Comparison of ENCODE assay signal across 1 cellular context in genomic region chr6:16128759-16129622, GRCh38.
TF ChIP-seq lines count a peak whose summit lies in the region.

MYLIP (plus strand) TSS chr6:16129086; CDS start chr6:16129323, 237 bp downstream.

TF ChIP-seq in K562, 482 proteins besides CTCF, POLR2A, EP300 and RAD21 (continued from another document and continues in another):
- no peak for TF ChIP-seq HINFP (tag; conservative IDR thresholded peaks at IDR 0.05; ENCODE audit: low read depth)
- TF ChIP-seq ZNF79 (CRISPR knock-in tag; IDR thresholded peaks at IDR 0.05; ENCODE audit: low read depth): no peak
- peak; percentile 95 for TF ChIP-seq FUS (optimal IDR thresholded peaks at IDR 0.05; ENCODE audit: low read depth, low read length)
- TF ChIP-seq BMI1 (IDR thresholded peaks at IDR 0.05; ENCODE audit: low read length): no peak
- TF ChIP-seq PCBP1 (IDR thresholded peaks at IDR 0.05; ENCODE audit: low read depth, low read length, poor library complexity, severe bottlenecking): peak; percentile 84
- TF ChIP-seq KLF10 (CRISPR knock-in tag; IDR thresholded peaks at IDR 0.05): peak; percentile 85
- no peak for TF ChIP-seq ZNF76 (CRISPR knock-in tag; IDR thresholded peaks at IDR 0.05; ENCODE audit: borderline replicate concordance)
- no peak for TF ChIP-seq RBM17 (IDR thresholded peaks at IDR 0.05; ENCODE audit: borderline replicate concordance, low read depth, low read length)
- no peak for TF ChIP-seq MCM5 (IDR thresholded peaks at IDR 0.05; ENCODE audit: low read depth)
- TF ChIP-seq PURB (CRISPR knock-in tag; IDR thresholded peaks at IDR 0.05; ENCODE audit: low read depth): no peak
- TF ChIP-seq ETS1 (conservative IDR thresholded peaks at IDR 0.05; ENCODE audit: control insufficient read depth, low read depth, low read length): peak; percentile 92
- TF ChIP-seq CXXC5 (CRISPR knock-in tag; IDR thresholded peaks at IDR 0.05): peak; percentile 80
- no peak for TF ChIP-seq DLX4 (CRISPR knock-in tag; IDR thresholded peaks at IDR 0.05)
- no peak for TF ChIP-seq ZNF224 (CRISPR knock-in tag; IDR thresholded peaks at IDR 0.05)
- peak; percentile 45 to 64 for TF ChIP-seq E2F6 (IDR thresholded peaks at IDR 0.05; ENCODE audit: borderline replicate concordance in 1 of 2, extremely low read depth in 1 of 2, insufficient read depth in 1 of 2, insufficient read length in 1 of 2, low read depth in 1 of 2, low read length in 1 of 2, poor library complexity in 1 of 2, severe bottlenecking in 1 of 2)
- peak; percentile 80 for TF ChIP-seq NFIC (IDR thresholded peaks at IDR 0.05)
- TF ChIP-seq POLR3G (IDR thresholded peaks at IDR 0.05; ENCODE audit: extremely low read depth, insufficient read length, insufficient replicate concordance): no peak
- no peak for TF ChIP-seq CUX1 (CRISPR knock-in tag; IDR thresholded peaks at IDR 0.05)
- TF ChIP-seq ZFP1 (CRISPR knock-in tag; IDR thresholded peaks at IDR 0.05): 0 out of 2 replicates have a peak, but pooled peaks have one; percentile 38
- TF ChIP-seq KDM1A (IDR thresholded peaks at IDR 0.05): peak in 1 of 2 experiments; percentile 6; a peak in 1 of 4 replicates
- TF ChIP-seq BACH1 (tag; IDR thresholded peaks at IDR 0.05): no peak
- no peak for TF ChIP-seq RFX1 (IDR thresholded peaks at IDR 0.05)
- no peak for TF ChIP-seq ZNF3 (CRISPR knock-in tag; IDR thresholded peaks at IDR 0.05)
- peak; percentile 51; the same call in 1 of the 2 replicates for TF ChIP-seq LARP7 (IDR thresholded peaks at IDR 0.05)
- no peak for TF ChIP-seq TSC22D4 (tag; IDR thresholded peaks at IDR 0.05)
- TF ChIP-seq TCF7L2 (IDR thresholded peaks at IDR 0.05; ENCODE audit: low read depth, low read length): no peak
- TF ChIP-seq ERF (CRISPR knock-in tag; IDR thresholded peaks at IDR 0.05): peak; percentile 93
- TF ChIP-seq NELFE (IDR thresholded peaks at IDR 0.05; ENCODE audit: insufficient read depth, insufficient read length): peak; percentile 92
- TF ChIP-seq SLC30A9 (CRISPR knock-in tag; IDR thresholded peaks at IDR 0.05): no peak
- peak; percentile 91 for TF ChIP-seq KDM2B (CRISPR knock-in tag; IDR thresholded peaks at IDR 0.05)
- TF ChIP-seq ZNF511 (CRISPR knock-in tag; IDR thresholded peaks at IDR 0.05): peak; percentile 96
- no peak for TF ChIP-seq TCF15 (CRISPR knock-in tag; IDR thresholded peaks at IDR 0.05)
- peak; percentile 71 for TF ChIP-seq E2F3 (CRISPR knock-in tag; IDR thresholded peaks at IDR 0.05)
- peak; percentile 70 for TF ChIP-seq SMAD1 (IDR thresholded peaks at IDR 0.05; ENCODE audit: low read depth, low read length, partially characterized antibody)
- peak; percentile 84 for TF ChIP-seq CCNT2 (IDR thresholded peaks at IDR 0.05; ENCODE audit: borderline replicate concordance, extremely low read depth, insufficient read length, low read depth, low read length)
- no peak for TF ChIP-seq ZFP30 (CRISPR knock-in tag; IDR thresholded peaks at IDR 0.05; ENCODE audit: borderline replicate concordance)
- no peak for TF ChIP-seq U2AF2 (optimal IDR thresholded peaks at IDR 0.05; ENCODE audit: low read depth, low read length)
- peak; percentile 97 for TF ChIP-seq TAF7 (tag; IDR thresholded peaks at IDR 0.05)
- TF ChIP-seq BCL6 (CRISPR knock-in tag; IDR thresholded peaks at IDR 0.05): no peak
- peak; percentile 3 for TF ChIP-seq MXD1 (CRISPR knock-in tag; IDR thresholded peaks at IDR 0.05; ENCODE audit: borderline replicate concordance, poor library complexity, severe bottlenecking)
- peak; percentile 87; the same call in 1 of the 2 replicates for TF ChIP-seq NR1H2 (CRISPR knock-in tag; IDR thresholded peaks at IDR 0.05)
- TF ChIP-seq BRCA1 (IDR thresholded peaks at IDR 0.05): no peak
- no peak for TF ChIP-seq BRCA1 (CRISPR knock-in tag; IDR thresholded peaks at IDR 0.05)
- TF ChIP-seq ASH1L (IDR thresholded peaks at IDR 0.05; ENCODE audit: borderline replicate concordance, low read depth, partially characterized antibody): peak; percentile 78
- no peak for TF ChIP-seq ZNF274 (IDR thresholded peaks at IDR 0.05; ENCODE audit: borderline replicate concordance, low read depth, low read length)
- TF ChIP-seq TRIM28 (IDR thresholded peaks at IDR 0.05): peak; percentile 61; the same call in 1 of the 2 replicates
- TF ChIP-seq RNF2 (IDR thresholded peaks at IDR 0.05): peak; percentile 90
- TF ChIP-seq YBX1 (IDR thresholded peaks at IDR 0.05): no peak
- TF ChIP-seq MXI1 (IDR thresholded peaks at IDR 0.05; ENCODE audit: low read depth, low read length): no peak; the same call in none of the 2 replicates
- TF ChIP-seq ZNF143 (CRISPR knock-in tag; IDR thresholded peaks at IDR 0.05): no peak
- TF ChIP-seq FOXK1 (CRISPR knock-in tag; IDR thresholded peaks at IDR 0.05; ENCODE audit: borderline replicate concordance): 0 out of 2 replicates have a peak, but pooled peaks have one; percentile 74
- peak; percentile 99 for TF ChIP-seq POLR2AphosphoS5 (IDR thresholded peaks at IDR 0.05; ENCODE audit: control insufficient read depth, insufficient read depth, low read depth, low read length)
- TF ChIP-seq ZNF311 (CRISPR knock-in tag; IDR thresholded peaks at IDR 0.05): no peak
- TF ChIP-seq USF2 (CRISPR knock-in tag; IDR thresholded peaks at IDR 0.05): no peak
- 0 out of 6 replicates have a peak, but pooled peaks of 1 of the 3 experiments have one; percentile 42 for TF ChIP-seq ZBTB11 (CRISPR knock-in tag; IDR thresholded peaks at IDR 0.05)
- no peak for TF ChIP-seq ZNF165 (CRISPR knock-in tag; IDR thresholded peaks at IDR 0.05; ENCODE audit: borderline replicate concordance)
- no peak for TF ChIP-seq CEBPG (CRISPR knock-in tag; IDR thresholded peaks at IDR 0.05)
- no peak for TF ChIP-seq CEBPG (tag; conservative IDR thresholded peaks at IDR 0.05 in 1 of 2, IDR thresholded peaks at IDR 0.05 in 1 of 2)
- TF ChIP-seq ZNF408 (CRISPR knock-in tag; IDR thresholded peaks at IDR 0.05; ENCODE audit: low read depth): no peak
- TF ChIP-seq SIN3A (IDR thresholded peaks at IDR 0.05; ENCODE audit: borderline replicate concordance in 2 of 2, control insufficient read depth in 1 of 2, low read depth in 2 of 2, low read length in 2 of 2): peak; percentile 80 to 93; a peak in 3 of 4 replicates
- no peak for TF ChIP-seq SNAPC5 (CRISPR knock-in tag; IDR thresholded peaks at IDR 0.05)
